1 cellular context compared by ENCODE assay signal in the genomic region with DNA sequence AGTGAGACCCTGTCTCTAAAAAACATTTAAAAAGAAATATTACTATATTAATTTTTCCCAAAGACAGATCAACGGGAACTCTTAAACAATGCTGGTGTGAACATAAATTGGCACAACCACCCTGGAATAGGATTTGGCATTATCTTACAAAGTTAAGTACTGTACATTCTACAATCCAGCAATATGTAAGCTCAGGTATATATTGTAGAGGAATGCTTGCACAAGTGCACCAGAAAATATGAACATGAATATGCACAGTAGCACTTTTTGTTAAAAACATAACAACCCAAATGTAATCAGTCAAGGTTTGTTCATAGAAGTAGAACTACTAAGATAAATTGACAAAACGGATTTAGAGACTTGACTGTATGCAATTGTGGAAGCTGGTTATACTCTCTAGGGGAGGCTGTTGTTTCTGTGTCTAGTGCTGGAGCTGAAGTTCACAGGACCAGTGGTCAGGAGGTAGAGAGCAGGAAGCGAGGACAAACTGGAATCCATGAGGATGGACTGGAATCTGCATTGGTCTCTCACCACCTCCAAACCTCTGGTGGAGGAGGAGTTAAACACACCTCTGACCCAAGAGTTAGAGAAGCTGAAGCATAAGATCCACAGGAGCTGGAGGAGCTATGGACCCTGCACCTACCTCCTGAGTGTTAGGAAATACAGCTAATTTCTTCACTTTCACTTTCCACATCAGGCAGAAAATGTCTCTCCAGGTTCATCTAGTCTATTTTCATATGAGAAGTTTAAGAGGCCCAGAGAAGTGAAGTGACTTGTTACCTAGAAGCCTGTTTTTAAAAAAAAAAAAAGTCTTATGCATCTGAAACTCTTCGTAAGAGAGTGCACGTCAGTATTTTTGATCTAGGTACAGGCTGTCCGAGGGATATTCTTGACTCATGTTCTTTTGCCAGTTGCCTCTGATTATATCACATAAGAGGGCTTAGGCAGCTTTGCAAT.
TF ChIP-seq lines count a peak whose summit lies in the region.

No MANE protein-coding gene starts in this region.

TF ChIP-seq in H1, 55 proteins besides CTCF, POLR2A, EP300 and RAD21 (continued from another document):
- TF ChIP-seq CTBP2 (IDR thresholded peaks at IDR 0.05; ENCODE audit: borderline replicate concordance, insufficient read depth, insufficient read length, low read length) (no peak), SP4 (IDR thresholded peaks at IDR 0.05; ENCODE audit: low read length) (no peak), JUND (IDR thresholded peaks at IDR 0.05; ENCODE audit: low read length) (no peak), YY1 (IDR thresholded peaks at IDR 0.05; ENCODE audit: low read depth, low read length) (no peak), TAF1 (IDR thresholded peaks at IDR 0.05; ENCODE audit: low read depth, low read length) (no peak), KDM1A (IDR thresholded peaks at IDR 0.05; ENCODE audit: borderline replicate concordance, low read length) (no peak), NANOG (IDR thresholded peaks at IDR 0.05; ENCODE audit: insufficient read depth, low read depth, low read length, poor library complexity, severe bottlenecking) (no peak), BACH1 (IDR thresholded peaks at IDR 0.05; ENCODE audit: low read length) (no peak), SRF (IDR thresholded peaks at IDR 0.05; ENCODE audit: low read depth, low read length) (no peak)
